Comparison of ENCODE assay signal across 2 cellular contexts in the genomic region with DNA sequence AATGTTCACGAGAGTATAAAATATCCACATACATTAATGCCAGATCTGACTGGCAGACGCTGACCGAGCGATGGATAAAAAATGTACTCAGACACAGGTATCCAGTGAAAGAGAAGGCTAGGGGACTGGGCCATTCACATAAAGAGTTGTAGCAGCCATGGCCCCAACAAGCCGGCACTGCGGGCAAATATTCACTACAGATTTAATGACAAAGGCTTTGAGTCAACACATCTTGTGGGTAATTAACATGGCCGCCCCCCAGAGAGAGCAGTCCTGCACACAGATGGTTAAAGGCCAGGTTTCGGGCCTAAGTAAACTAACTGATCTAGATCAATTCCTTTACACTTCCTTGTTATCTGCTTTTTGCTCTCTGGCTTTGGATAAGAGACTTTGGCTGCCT. TPM values are rescaled to one million over a fixed set of nuclear protein-coding genes. Genes with fewer than 3 reads are reported as not detected.
"Had no signal": no experiment of that assay in that cellular context is flagged by ENCODE, and none has a peak within 500 bp of the region (broad histone marks: within the 10 kb centered on the region; RNA-seq: fewer than 3 reads in every experiment).

No MANE protein-coding gene starts in this region.

RNA-seq across cellular contexts. Expression of a gene that starts 36.3 kb away (rescaled TPM):
- total RNA-seq: G401, GM12878 had no signal
